ENCODE assay signal across 1 cellular context in the genomic region with DNA sequence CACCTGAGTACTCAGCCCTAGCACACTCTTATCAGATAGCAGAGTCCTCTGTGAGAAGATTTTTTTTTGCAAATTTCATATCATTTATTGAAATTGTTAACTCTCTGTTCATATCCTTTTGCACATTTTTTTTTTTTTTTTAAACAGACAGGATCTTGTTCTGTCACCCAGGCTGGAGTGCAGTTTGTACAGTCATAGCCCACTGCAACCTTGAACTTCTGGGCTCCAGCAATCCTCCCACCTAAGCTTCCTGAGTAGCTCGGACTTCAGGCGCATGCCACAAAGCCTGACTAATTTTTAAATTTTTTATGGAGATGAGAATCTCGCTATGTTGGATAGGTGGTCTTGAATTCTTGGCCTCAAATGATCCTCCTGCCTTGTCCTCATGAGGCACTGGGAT.
TF ChIP-seq lines count a peak whose summit lies in the region.

No MANE protein-coding gene starts in this region.

TF ChIP-seq in HepG2, 621 proteins besides CTCF, POLR2A, EP300 and RAD21 (continued from another document):
- peak; percentile 58 for TF ChIP-seq PAXIP1 (CRISPR knock-in tag; conservative IDR thresholded peaks at IDR 0.05)
- no peak for TF ChIP-seq NR2F6 (IDR thresholded peaks at IDR 0.05)
- peak; percentile 36; the same call in 1 of the 2 replicates for TF ChIP-seq NR2F6 (CRISPR knock-in tag; IDR thresholded peaks at IDR 0.05)
- no peak for TF ChIP-seq ZNF775 (CRISPR knock-in tag; IDR thresholded peaks at IDR 0.05; ENCODE audit: borderline replicate concordance)
- TF ChIP-seq SKI (IDR thresholded peaks at IDR 0.05; ENCODE audit: partially characterized antibody): peak; percentile 66
- no peak for TF ChIP-seq HNRNPK (IDR thresholded peaks at IDR 0.05; ENCODE audit: low read depth, low read length, poor library complexity, severe bottlenecking)
- TF ChIP-seq ERF (CRISPR knock-in tag; IDR thresholded peaks at IDR 0.05): 0 out of 2 replicates have a peak, but pooled peaks have one; percentile 29
- TF ChIP-seq MTERF4 (CRISPR knock-in tag; IDR thresholded peaks at IDR 0.05): no peak
- no peak for TF ChIP-seq ZNF639 (CRISPR knock-in tag; conservative IDR thresholded peaks at IDR 0.05)
- TF ChIP-seq, protein P1, sequence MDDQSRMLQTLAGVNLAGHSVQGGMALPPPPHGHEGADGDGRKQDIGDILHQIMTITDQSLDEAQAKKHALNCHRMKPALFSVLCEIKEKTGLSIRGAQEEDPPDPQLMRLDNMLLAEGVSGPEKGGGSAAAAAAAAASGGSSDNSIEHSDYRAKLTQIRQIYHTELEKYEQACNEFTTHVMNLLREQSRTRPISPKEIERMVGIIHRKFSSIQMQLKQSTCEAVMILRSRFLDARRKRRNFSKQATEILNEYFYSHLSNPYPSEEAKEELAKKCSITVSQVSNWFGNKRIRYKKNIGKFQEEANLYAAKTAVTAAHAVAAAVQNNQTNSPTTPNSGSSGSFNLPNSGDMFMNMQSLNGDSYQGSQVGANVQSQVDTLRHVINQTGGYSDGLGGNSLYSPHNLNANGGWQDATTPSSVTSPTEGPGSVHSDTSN (CRISPR knock-in tag; IDR thresholded peaks at IDR 0.05; ENCODE audit: borderline replicate concordance): no peak
- TF ChIP-seq SOX13 (IDR thresholded peaks at IDR 0.05): no peak
- no peak; a peak in 1 of 4 replicates for TF ChIP-seq SOX13 (CRISPR knock-in tag; conservative IDR thresholded peaks at IDR 0.05 in 1 of 2, IDR thresholded peaks at IDR 0.05 in 1 of 2)
- peak; percentile 43 for TF ChIP-seq HNF4A (CRISPR knock-in tag; IDR thresholded peaks at IDR 0.05)
